In the genomic region with DNA sequence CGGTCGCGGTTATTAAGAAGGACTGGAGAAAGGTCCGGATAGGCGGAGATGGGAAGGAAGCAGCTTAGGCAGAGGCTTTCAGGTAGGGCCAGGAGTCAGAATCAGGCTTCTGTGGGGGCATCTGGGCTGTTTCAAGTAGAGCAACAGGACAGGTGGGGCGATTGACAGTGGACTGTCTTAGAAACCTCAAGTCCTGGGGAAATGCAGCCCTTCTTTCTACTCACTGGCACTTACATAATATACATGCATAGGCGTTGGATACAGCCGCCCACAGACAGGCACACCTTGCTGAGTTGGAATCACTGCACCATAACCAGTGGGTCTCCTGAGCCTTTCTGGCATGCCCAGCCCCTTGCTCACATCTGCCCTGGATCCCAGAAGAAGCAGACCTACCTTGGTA, we compare ENCODE assay signal across 2 cellular contexts.
TF ChIP-seq lines count a peak whose summit lies in the region.

No MANE protein-coding gene starts in this region.

TF ChIP-seq in A549, 52 proteins besides CTCF, POLR2A, EP300 and RAD21:
- no peak for TF ChIP-seq E2F6 (IDR thresholded peaks at IDR 0.05; ENCODE audit: borderline replicate concordance, low read depth)
- no peak for TF ChIP-seq ESRRA (IDR thresholded peaks at IDR 0.05; ENCODE audit: borderline replicate concordance, low read length)
- TF ChIP-seq MAFK (IDR thresholded peaks at IDR 0.05; ENCODE audit: partially characterized antibody), result no peak
- TF ChIP-seq BHLHE40 (IDR thresholded peaks at IDR 0.05; ENCODE audit: low read depth, low read length), result no peak
- no peak for TF ChIP-seq CHD4 (IDR thresholded peaks at IDR 0.05; ENCODE audit: borderline replicate concordance)

TF ChIP-seq in IMR-90, 13 proteins besides CTCF, POLR2A, EP300 and RAD21 (continued from another document):
- no peak for TF ChIP-seq CEBPB (IDR thresholded peaks at IDR 0.05; ENCODE audit: low read depth, low read length)
- TF ChIP-seq MAFK (IDR thresholded peaks at IDR 0.05; ENCODE audit: low read depth, low read length), result no peak
- no peak for TF ChIP-seq ELK1 (IDR thresholded peaks at IDR 0.05; ENCODE audit: borderline replicate concordance, low read depth, low read length)
- no peak for TF ChIP-seq RCOR1 (IDR thresholded peaks at IDR 0.05; ENCODE audit: insufficient replicate concordance, low read length)
- TF ChIP-seq, protein P1, sequence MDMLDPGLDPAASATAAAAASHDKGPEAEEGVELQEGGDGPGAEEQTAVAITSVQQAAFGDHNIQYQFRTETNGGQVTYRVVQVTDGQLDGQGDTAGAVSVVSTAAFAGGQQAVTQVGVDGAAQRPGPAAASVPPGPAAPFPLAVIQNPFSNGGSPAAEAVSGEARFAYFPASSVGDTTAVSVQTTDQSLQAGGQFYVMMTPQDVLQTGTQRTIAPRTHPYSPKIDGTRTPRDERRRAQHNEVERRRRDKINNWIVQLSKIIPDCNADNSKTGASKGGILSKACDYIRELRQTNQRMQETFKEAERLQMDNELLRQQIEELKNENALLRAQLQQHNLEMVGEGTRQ (IDR thresholded peaks at IDR 0.05; ENCODE audit: low read depth, low read length), result no peak
- TF ChIP-seq BHLHE40 (IDR thresholded peaks at IDR 0.05; ENCODE audit: low read depth, low read length), result no peak
- TF ChIP-seq MXI1 (IDR thresholded peaks at IDR 0.05; ENCODE audit: borderline replicate concordance, low read depth, low read length), result no peak
- TF ChIP-seq RFX5 (IDR thresholded peaks at IDR 0.05; ENCODE audit: low read depth, low read length), result no peak
- no peak for TF ChIP-seq MAZ (IDR thresholded peaks at IDR 0.05; ENCODE audit: borderline replicate concordance, low read depth, low read length)
- no peak for TF ChIP-seq CHD1 (IDR thresholded peaks at IDR 0.05; ENCODE audit: low read depth, low read length)
- TF ChIP-seq SMC3 (IDR thresholded peaks at IDR 0.05; ENCODE audit: low read depth, low read length), result no peak
- no peak for TF ChIP-seq NFE2L2 (IDR thresholded peaks at IDR 0.05; ENCODE audit: low read depth, low read length)
